23 cellular contexts compared by ENCODE assay signal in the genomic region with DNA sequence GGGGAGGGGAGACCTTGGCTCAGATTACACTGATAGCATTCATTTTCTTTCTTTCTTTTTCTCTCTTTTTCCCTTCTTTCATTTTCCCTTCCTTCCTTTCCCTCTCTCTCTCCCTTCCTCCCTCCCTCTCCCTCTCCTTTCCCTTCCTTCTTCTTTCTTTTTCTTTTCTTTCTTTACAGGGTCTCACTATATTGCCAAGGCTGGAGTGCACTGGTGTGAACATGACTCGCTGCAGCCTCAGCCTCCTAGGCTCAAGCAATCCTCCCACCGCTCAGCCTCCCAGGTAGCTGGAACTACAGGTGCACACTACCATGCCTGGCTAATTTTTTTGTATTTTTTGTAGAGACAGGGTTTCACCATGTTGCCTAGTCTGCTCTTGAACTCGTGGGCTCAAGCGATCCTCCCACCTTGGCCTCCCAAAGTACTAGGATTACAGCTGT.
"Had no signal": no experiment of that assay in that cellular context is flagged by ENCODE, and none has a peak within 500 bp of the region (broad histone marks: within the 10 kb centered on the region; RNA-seq: fewer than 3 reads in every experiment).

No MANE protein-coding gene starts in this region.

- DNase-seq: activated CD4-positive, alpha-beta memory T cell treated with anti-CD3 and anti-CD28 coated beads, Interleukin-2, amount 10 ng/mL, durations not matched to agents 7 days and 5 days; activated CD4-positive, alpha-beta T cell treated with anti-CD3 and anti-CD28 coated beads, Interleukin-2, amount 50 U/mL, for 1 hour; activated CD4-positive, CD25-positive, alpha-beta regulatory T cell; activated gamma-delta T cell; activated naive CD4-positive, alpha-beta T cell treated with anti-CD3 and anti-CD28 coated beads for 36 hours; activated T-cell treated with anti-CD3 and anti-CD28 coated beads for 4 hours; activated T-cell treated with anti-CD3 and anti-CD28 coated beads, Interleukin-2, amount 50 U/mL, for 48 hours; brain microvascular endothelial cell; Karpas-422; MM.1S; NCI-H1105; NCI-H1436; NCI-H1694 treated with DMSO at 0.1 percent for 48 hours; NCI-H2081; NCI-H510A treated with DMSO at 0.1 percent for 48 hours; NCI-H69; NK-92 treated with Interleukin-12 subunit alpha and Interleukin-12 subunit beta, amount 100 ng/mL, for 24 hours; OCI-M1; RPMI8226; T-cell had no signal

- H3K4me3 ChIP-seq: cardiac muscle cell, SK-N-MC had no signal

- H3K27me3 ChIP-seq: brain microvascular endothelial cell, cardiac muscle cell had no signal

- H3K36me3 ChIP-seq: brain microvascular endothelial cell, cardiac muscle cell had no signal

- H3K27ac ChIP-seq: brain microvascular endothelial cell, cardiac muscle cell, SK-N-MC, VCaP had no signal
